In the genomic region with DNA sequence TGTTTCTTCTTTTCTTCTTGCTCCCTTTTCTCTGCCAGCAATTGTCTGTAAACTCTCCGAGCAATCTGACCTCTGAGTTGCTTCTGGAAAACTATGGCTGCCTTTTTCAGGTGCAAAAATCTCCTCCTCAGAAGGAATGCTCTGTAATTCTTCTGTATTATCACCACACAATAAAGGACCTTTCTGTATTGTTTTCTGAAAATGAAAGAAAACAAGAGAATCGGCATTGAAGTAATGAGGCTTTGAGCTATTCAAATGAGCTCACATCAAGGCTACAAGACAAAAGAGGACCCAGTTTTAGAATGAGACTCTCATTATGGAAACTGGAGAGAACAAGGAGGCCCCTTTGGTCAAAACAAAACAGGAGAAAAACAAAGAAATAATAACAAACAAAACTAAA, we compare ENCODE assay signal across 23 cellular contexts.
DNase-seq lines count a peak whose midpoint lies in the region; ATAC-seq lines count a peak whose summit lies in the region.
"Had no signal": no experiment of that assay in that cellular context is flagged by ENCODE, and none has a peak within 500 bp of the region (broad histone marks: within the 10 kb centered on the region; RNA-seq: fewer than 3 reads in every experiment).

No MANE protein-coding gene starts in this region.

- ATAC-seq in left cardiac atrium (no peak), GM18909 (IDR thresholded peaks at IDR 0.05; ENCODE audit: poor library complexity, unreplicated experiment) (no peak)
- ATAC-seq: activated naive CD8-positive, alpha-beta T cell treated with anti-CD3 and anti-CD28 coated beads, Interleukin-2, amount 50 U/mL, for 24 hours; left ventricle myocardium superior; naive thymus-derived CD4-positive, alpha-beta T cell; PC-3 had no signal

- H3K27me3 ChIP-seq in HUES6 (ENCODE audit: control insufficient read depth, insufficient read depth, low read length) (no peaks in the 10 kb centered on the region), ectodermal cell (ENCODE audit: control insufficient read depth, insufficient read depth, low read length, poor library complexity, severe bottlenecking) (no peaks in the 10 kb centered on the region)
- H3K27me3 ChIP-seq: MG63, uterus had no signal

- H3K36me3 ChIP-seq in HUES6 (ENCODE audit: control insufficient read depth, insufficient read depth, low read length) (peaks cover 92% of the 10 kb centered on the region), ectodermal cell (ENCODE audit: control insufficient read depth, insufficient read depth, low read length) (peaks cover 40% of the 10 kb centered on the region)
- H3K36me3 ChIP-seq: uterus had no signal

- no peak overlapping the region for H3K9ac ChIP-seq in HUES6 (ENCODE audit: low read length)
- H3K9ac ChIP-seq: KMS-11 had no signal

- H3K4me3 ChIP-seq in HUES6 (ENCODE audit: low read depth, low read length) (no peak overlapping the region), ectodermal cell (ENCODE audit: insufficient read depth, low read depth, low read length) (no peak overlapping the region)
- H3K4me3 ChIP-seq: MG63, uterus had no signal

- intact Hi-C loops in left cardiac atrium (cut with DNase I): no loop called here

- H3K27ac ChIP-seq in HUES6 (ENCODE audit: low read depth, low read length): peak overlapping the region; percentile 62
- H3K27ac ChIP-seq in ectodermal cell (ENCODE audit: insufficient read depth, low read depth, low read length, poor library complexity, severe bottlenecking): peak overlapping the region; percentile 59
- H3K27ac ChIP-seq: KMS-11, uterus had no signal

- WGBS in ectodermal cell, 2 experiments: 15 to 23% methylated on average over 2 of the region's 2 CpGs

- DNase-seq in medulla oblongata (ENCODE audit: extremely low spot score) (peak; percentile 75), retina (peak; percentile 49), left cardiac atrium (no peak), NCI-H2029 (lab: John Stamatoyannopoulos, UW) (no peak), NCI-H774 (lab: John Stamatoyannopoulos, UW) (no peak)
- DNase-seq: activated CD4-positive, alpha-beta T cell treated with anti-CD3 and anti-CD28 coated beads, Interleukin-2, amount 50 U/mL, for 48 hours; activated naive CD4-positive, alpha-beta T cell; activated naive CD8-positive, alpha-beta T cell treated with anti-CD3 and anti-CD28 coated beads, Interleukin-2, amount 50 U/mL, for 24 hours; CD4-positive, alpha-beta memory T cell; left ventricle myocardium superior; MG63; naive thymus-derived CD4-positive, alpha-beta T cell; NCI-H1930; NCI-H524; NK-92 treated with Interleukin-12 subunit alpha and Interleukin-12 subunit beta, amount 100 ng/mL, for 24 hours; PC-3; small intestine; stimulated activated naive CD4-positive, alpha-beta T cell treated with Interleukin-2 at 50 U/mL for 16 hours; uterus had no signal

- peaks cover 24% of the 10 kb centered on the region; the same call in 1 of the 2 replicates for H3K4me1 ChIP-seq in HUES6 (ENCODE audit: control insufficient read depth, insufficient read depth, low read length)
- peaks cover 13% of the 10 kb centered on the region for H3K4me1 ChIP-seq in ectodermal cell (ENCODE audit: control insufficient read depth, insufficient read depth, low read length)
- H3K4me1 ChIP-seq: uterus had no signal

- no peaks in the 10 kb centered on the region for H3K9me3 ChIP-seq in HUES6 (ENCODE audit: control insufficient read depth, insufficient read depth, low read depth, low read length)
- no peaks in the 10 kb centered on the region for H3K9me3 ChIP-seq in ectodermal cell (ENCODE audit: control insufficient read depth, low read length)
- H3K9me3 ChIP-seq: MG63, uterus had no signal

Comparison
In these comparisons a context has a peak if more than half of its experiments do, and no peak if none do; other contexts are left out.
1. DNase-seq: peak in medulla oblongata (single experiment) and retina (single experiment); none in left cardiac atrium (single experiment), NCI-H2029 (single experiment) and NCI-H774 (single experiment).